ENCODE assay signal across 8 cellular contexts in the genomic region with DNA sequence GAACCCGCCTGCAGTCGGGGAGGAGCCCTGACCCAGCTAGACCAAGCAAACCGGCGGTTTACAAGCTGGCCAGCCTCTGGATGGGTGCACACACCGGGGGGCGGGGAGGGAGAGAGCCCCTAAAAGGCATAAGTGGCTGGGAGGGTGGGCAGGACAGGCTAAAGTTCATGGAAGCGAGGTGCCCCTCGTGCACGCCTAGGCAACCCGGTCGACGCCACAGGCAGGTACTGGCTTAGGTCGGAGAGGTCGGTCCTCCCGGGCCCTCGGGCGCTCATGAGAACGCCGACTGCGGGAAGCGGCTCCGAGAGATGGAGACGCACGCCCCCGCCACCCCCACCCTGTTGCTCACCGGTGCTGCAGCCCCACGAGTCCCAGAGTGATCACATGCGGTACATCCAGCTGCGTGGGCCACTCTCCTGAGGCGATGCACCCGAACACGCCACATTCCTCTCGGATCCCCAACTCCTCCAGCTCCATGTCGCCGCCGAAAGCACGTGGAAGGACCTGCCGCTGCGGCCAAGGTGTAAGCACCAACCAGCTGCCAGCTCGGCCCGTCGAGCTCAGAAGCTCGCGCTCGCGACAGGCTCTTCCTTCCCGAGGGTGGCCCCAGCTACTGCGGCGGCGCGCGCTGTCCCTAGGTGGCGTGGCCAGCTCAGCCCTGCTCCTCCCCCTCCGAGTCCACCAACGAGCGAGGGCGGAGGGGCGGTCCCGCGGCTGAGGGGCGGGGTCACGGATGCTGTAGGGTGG. TPM values are rescaled to one million over a fixed set of nuclear protein-coding genes. Genes with fewer than 3 reads are reported as not detected.
A peak's percentile ranks its signal among the peaks of the same experiment; 100 is the strongest.
DNase-seq lines count a peak whose midpoint lies in the region; ATAC-seq and TF ChIP-seq lines count a peak whose summit lies in the region.

A gene (minus strand): TSS at position 615 of the 747 bp plus-strand sequence. CDS start 138 bp downstream, at position 477.

- no peaks in the 10 kb centered on the region for H3K27me3 ChIP-seq in right lobe of liver

- DNase-seq in NCI-H82 (lab: John Stamatoyannopoulos, UW) (peak; percentile 97), dermis blood vessel endothelial cell (peak; percentile 99), right lobe of liver (peak; percentile 99)
- DNase-seq in activated CD4-positive, alpha-beta T cell treated with anti-CD3 and anti-CD28 coated beads, Interleukin-2, amount 50 U/mL, for 48 hours = peak; percentile 99
- DNase-seq in stimulated activated CD4-positive, alpha-beta T cell treated with anti-CD3 and anti-CD28 coated beads, TNF-alpha, amount 100 ng/mL, for 1 hour (ENCODE audit: low read depth in 3 of 3, low spot score in 1 of 3) = peak; percentile 96 to 99 (median 98)

- intact Hi-C loops in right lobe of liver (cut with DNase I) = no loop called here

- WGBS in right lobe of liver (ENCODE audit: insufficient coverage, low coverage, low lambda C conversion rate, missing lambda C conversion rate) = 0% methylated on average over 24 of the region's 62 CpGs

- TF ChIP-seq POLR2A in right lobe of liver (IDR thresholded peaks at IDR 0.05) = peak; percentile 58

- H3K4me1 ChIP-seq in right lobe of liver = peaks cover 0 to 20% (median 0%) of the 10 kb centered on the region in 4 donors

- no peaks in the 10 kb centered on the region for H3K36me3 ChIP-seq in right lobe of liver

- TF ChIP-seq CTCF in C4-2B (conservative IDR thresholded peaks at IDR 0.05) (no peak), right lobe of liver (IDR thresholded peaks at IDR 0.05) (peak; percentile 26 to 51 (median 44))

- H3K4me3 ChIP-seq in right lobe of liver = peak within 1 kb of the TSS; percentile 61 to 79 (median 69)

- H3K9me3 ChIP-seq in right lobe of liver = no peaks in the 10 kb centered on the region

- ATAC-seq in GM19328 (IDR thresholded peaks at IDR 0.05; ENCODE audit: unreplicated experiment) (peak; percentile 75), HG03520 (IDR thresholded peaks at IDR 0.05; ENCODE audit: unreplicated experiment) (peak; percentile 64), right lobe of liver (peak; percentile 89 to 96 (median 90))

- H3K27ac ChIP-seq in C4-2B = peak within 1 kb of the TSS; percentile 93
- H3K27ac ChIP-seq in right lobe of liver = peak within 1 kb of the TSS; percentile 74 to 84 (median 83)

RNA-seq across cellular contexts. Expression of the gene that starts here (rescaled TPM):
- total RNA-seq in dermis blood vessel endothelial cell (16.8 and 18.3 TPM in 2 replicates), right lobe of liver (1 to 10 TPM; 4.4 to 8.5 (median 7.1) TPM)

Comparison
In these comparisons a context has a peak if more than half of its experiments do, and no peak if none do; other contexts are left out.
1. Peak in every context shown above with its lines: DNase-seq, ATAC-seq, H3K4me3 ChIP-seq and H3K27ac ChIP-seq.